ENCODE assay signal across 12 cellular contexts in the genomic region with DNA sequence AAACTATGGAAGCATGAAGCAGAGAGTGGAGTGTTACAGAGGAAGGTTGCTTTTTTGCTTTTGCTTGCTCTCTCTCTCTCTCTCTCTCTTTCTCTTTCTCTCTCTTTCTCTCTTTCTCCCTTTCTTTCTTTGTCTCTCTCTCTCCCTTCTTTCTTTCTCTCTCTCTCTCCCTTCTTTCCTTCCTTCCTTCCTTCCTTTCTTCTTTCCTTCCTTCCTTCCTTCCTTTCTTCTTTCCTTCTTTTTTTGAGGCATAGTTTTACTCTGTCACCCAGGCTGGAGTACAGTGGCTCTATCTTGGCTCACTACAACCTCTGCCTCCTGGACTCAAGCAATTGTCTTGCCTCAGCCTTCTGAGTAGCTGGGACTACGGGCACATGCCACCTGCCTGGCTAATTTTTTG. TPM values are rescaled to one million over a fixed set of nuclear protein-coding genes. Genes with fewer than 3 reads are reported as not detected.
DNase-seq lines count a peak whose midpoint lies in the region; ATAC-seq, FAIRE-seq and TF ChIP-seq lines count a peak whose summit lies in the region.
"Had no signal": no experiment of that assay in that cellular context is flagged by ENCODE, and none has a peak within 500 bp of the region (broad histone marks: within the 10 kb centered on the region; RNA-seq: fewer than 3 reads in every experiment).

No MANE protein-coding gene starts in this region.

- H2AK5ac ChIP-seq in mesendoderm (ENCODE audit: low read length): no peak overlapping the region

- H3K27ac ChIP-seq in CD4-positive, alpha-beta T cell (ENCODE audit: low read depth, low read length): peak overlapping the region; percentile 90
- no peak overlapping the region for H3K27ac ChIP-seq in mesendoderm (ENCODE audit: low read depth, low read length)

- FAIRE-seq in GM19239 (lab: Jason Lieb, UNC): peak; percentile 68

- no peak overlapping the region for H3K56ac ChIP-seq in mesendoderm (ENCODE audit: low read length)

- H3K4me1 ChIP-seq in mesendoderm (ENCODE audit: control insufficient read depth, low read depth, low read length): no peaks in the 10 kb centered on the region

- POLR2A ChIA-PET in CD4-positive, alpha-beta T cell (lab: Charles Lee): interaction anchor here (1.0 to 1.6 kb wide), 6 partner anchors 8 to 184 kb away, joined by 3 to 12 read pairs (median 4); a partner anchor contains a TSS

- H3K4me3 Mint-ChIP-seq in CD4-positive, alpha-beta T cell: peak overlapping the region; percentile 88
- peak overlapping the region; percentile 76 for H3K4me3 Mint-ChIP-seq in activated naive CD8-positive, alpha-beta T cell treated with anti-CD3 and anti-CD28 coated beads for 36 hours
- H3K4me3 Mint-ChIP-seq in nephron progenitor cell: no peak overlapping the region

- H3K9ac ChIP-seq in mesendoderm (ENCODE audit: low read length): no peak overlapping the region

- H3K4me1 Mint-ChIP-seq in CD4-positive, alpha-beta T cell (ENCODE audit: low read depth): peaks cover 91% of the 10 kb centered on the region
- H3K4me1 Mint-ChIP-seq in activated naive CD8-positive, alpha-beta T cell treated with anti-CD3 and anti-CD28 coated beads for 36 hours: peaks cover 81% of the 10 kb centered on the region
- H3K4me1 Mint-ChIP-seq in nephron progenitor cell: peaks cover 24% of the 10 kb centered on the region

- WGBS in mesendoderm (ENCODE audit: extremely low coverage, insufficient coverage, low lambda C conversion rate): no CpG with 5 or more reads among the region's 1 CpG

- no peak overlapping the region for H3K18ac ChIP-seq in mesendoderm (ENCODE audit: low read length)

- H3K36me3 ChIP-seq in mesendoderm (ENCODE audit: control insufficient read depth, insufficient read depth, low read length): no peaks in the 10 kb centered on the region

- H3K79me2 ChIP-seq in mesendoderm (ENCODE audit: control insufficient read depth, insufficient read depth, low read length): no peaks in the 10 kb centered on the region

- CTCF ChIA-PET in CD4-positive, alpha-beta T cell (lab: Charles Lee): interaction anchor here (0.6 to 1.3 kb wide), 3 partner anchors 14 to 184 kb away, joined by 3 to 5 read pairs (median 3); no protein-coding TSS in a partner anchor

- TF ChIP-seq CTCF in CD4-positive, alpha-beta T cell (IDR thresholded peaks at IDR 0.05): no peak
- no peak for TF ChIP-seq CTCF in nephron progenitor cell (IDR thresholded peaks at IDR 0.05)

- peak overlapping the region; percentile 94 for H3K27ac Mint-ChIP-seq in CD4-positive, alpha-beta T cell
- peak overlapping the region; percentile 93 for H3K27ac Mint-ChIP-seq in activated naive CD8-positive, alpha-beta T cell treated with anti-CD3 and anti-CD28 coated beads for 36 hours
- peak overlapping the region; percentile 74 for H3K27ac Mint-ChIP-seq in nephron progenitor cell

- no peak overlapping the region for H2BK120ac ChIP-seq in mesendoderm (ENCODE audit: low read depth, low read length)

- no peak overlapping the region for H2BK15ac ChIP-seq in mesendoderm (replicated peaks; ENCODE audit: low read depth)

- H3K4me3 ChIP-seq in mesendoderm (ENCODE audit: low read length): no peak overlapping the region

- no peak overlapping the region for H3K23ac ChIP-seq in mesendoderm (ENCODE audit: low read length)

- no peak overlapping the region for H4K8ac ChIP-seq in mesendoderm (ENCODE audit: low read depth, low read length)

- no peak overlapping the region for H3K4me2 ChIP-seq in mesendoderm (ENCODE audit: low read length)

- H3K4ac ChIP-seq in mesendoderm (ENCODE audit: low read depth, low read length): no peak overlapping the region

- no peak overlapping the region for H2BK5ac ChIP-seq in mesendoderm (ENCODE audit: low read length)

- DNase-seq in CD4-positive, alpha-beta T cell: no peak
- DNase-seq in GM19239 (ENCODE audit: insufficient read length, low spot score) (no peak), nephron progenitor cell (no peak), dermis blood vessel endothelial cell (no peak), mesendoderm (no peak), NCI-H2171 (lab: John Stamatoyannopoulos, UW) (no peak)
- DNase-seq in activated naive CD8-positive, alpha-beta T cell treated with anti-CD3 and anti-CD28 coated beads for 36 hours: no peak
- DNase-seq: activated CD4-positive, CD25-positive, alpha-beta regulatory T cell; amygdala; NCI-H446 treated with DMSO at 0.1 percent for 48 hours; SHP77 had no signal

- H3K27me3 ChIP-seq in CD4-positive, alpha-beta T cell (ENCODE audit: control insufficient read depth, insufficient read depth, low read length): no peaks in the 10 kb centered on the region
- no peaks in the 10 kb centered on the region for H3K27me3 ChIP-seq in mesendoderm (ENCODE audit: insufficient read depth, low read length, poor library complexity)

- peaks cover 94% of the 10 kb centered on the region for H3K36me3 Mint-ChIP-seq in CD4-positive, alpha-beta T cell (ENCODE audit: low read depth)
- H3K36me3 Mint-ChIP-seq in activated naive CD8-positive, alpha-beta T cell treated with anti-CD3 and anti-CD28 coated beads for 36 hours: peaks cover 56% of the 10 kb centered on the region
- H3K36me3 Mint-ChIP-seq in nephron progenitor cell (ENCODE audit: low read depth): no peaks in the 10 kb centered on the region

- H3K9me3 Mint-ChIP-seq in CD4-positive, alpha-beta T cell: no peaks in the 10 kb centered on the region
- no peaks in the 10 kb centered on the region for H3K9me3 Mint-ChIP-seq in activated naive CD8-positive, alpha-beta T cell treated with anti-CD3 and anti-CD28 coated beads for 36 hours
- no peaks in the 10 kb centered on the region for H3K9me3 Mint-ChIP-seq in nephron progenitor cell

- no peak overlapping the region for H4K5ac ChIP-seq in mesendoderm (ENCODE audit: low read length)

- ATAC-seq in CD4-positive, alpha-beta T cell (ENCODE audit: poor library complexity): no peak
- ATAC-seq in GM18498 (IDR thresholded peaks at IDR 0.05; ENCODE audit: unreplicated experiment): no peak

- no peaks in the 10 kb centered on the region for H3K79me1 ChIP-seq in mesendoderm (ENCODE audit: low read length)

- intact Hi-C loops in CD4-positive, alpha-beta T cell (cut with DNase I, micrococcal nuclease): loop anchor here in 1 of 2 experiments (10.0 kb wide), 1 partner anchor 569 kb away; no protein-coding TSS in a partner anchor

- H3K9me3 ChIP-seq in CD4-positive, alpha-beta T cell (ENCODE audit: control insufficient read depth, low read length): no peaks in the 10 kb centered on the region

- no peaks in the 10 kb centered on the region for H3K27me3 Mint-ChIP-seq in CD4-positive, alpha-beta T cell
- H3K27me3 Mint-ChIP-seq in activated naive CD8-positive, alpha-beta T cell treated with anti-CD3 and anti-CD28 coated beads for 36 hours: no peaks in the 10 kb centered on the region
- peaks cover 5% of the 10 kb centered on the region for H3K27me3 Mint-ChIP-seq in nephron progenitor cell (ENCODE audit: low read depth, poor library complexity)

RNA-seq across cellular contexts. Expression of a gene that starts 7.6 kb away (rescaled TPM):
- total RNA-seq in CD4-positive, alpha-beta T cell: 100 to 1,000 TPM; 872 to 942 TPM
- total RNA-seq in activated naive CD8-positive, alpha-beta T cell treated with anti-CD3 and anti-CD28 coated beads for 36 hours: 100 to 1,000 TPM; 652 to 665 TPM
- total RNA-seq in dermis blood vessel endothelial cell: 117 and 168 TPM in 2 replicates
- 9.5 TPM for polyA plus RNA-seq in mesendoderm (2013, experiment 1 of 2)
- 9.5 TPM for polyA plus RNA-seq in mesendoderm (2013, experiment 2 of 2)

RNA-seq across cellular contexts. Expression of a gene that starts 15.4 kb away (rescaled TPM):
- total RNA-seq in CD4-positive, alpha-beta T cell: 10 to 100 TPM; 16.2 to 17.1 TPM
- total RNA-seq in activated naive CD8-positive, alpha-beta T cell treated with anti-CD3 and anti-CD28 coated beads for 36 hours: 1 to 10 TPM; 1.3 to 1.6 TPM
- total RNA-seq in dermis blood vessel endothelial cell: 0.14 TPM in 1 of 2 replicates, not detected in the other
- 0.24 TPM for polyA plus RNA-seq in mesendoderm (2013, experiment 1 of 2)
- polyA plus RNA-seq in mesendoderm (2013, experiment 2 of 2): 0.14 TPM

RNA-seq across cellular contexts. Expression of a gene that starts 19.1 kb away (rescaled TPM):
- not detected for total RNA-seq in CD4-positive, alpha-beta T cell
- total RNA-seq in activated naive CD8-positive, alpha-beta T cell treated with anti-CD3 and anti-CD28 coated beads for 36 hours: not detected
- total RNA-seq in dermis blood vessel endothelial cell: not detected in 2 replicates
- not detected for polyA plus RNA-seq in mesendoderm (2013, experiment 1 of 2)
- polyA plus RNA-seq in mesendoderm (2013, experiment 2 of 2): not detected

Comparison
In these comparisons a context has a peak if more than half of its experiments do, and no peak if none do; other contexts are left out.
1. RNA of a gene that starts 15.4 kb away (total RNA-seq): 16.2 to 17.1 TPM in CD4-positive, alpha-beta T cell; 1.3 to 1.6 TPM in activated naive CD8-positive, alpha-beta T cell treated with anti-CD3 and anti-CD28 coated beads for 36 hours and 0.14 TPM in dermis blood vessel endothelial cell; every median in the first group is over 4 times any median in the second.
2. Peak in every context shown above with its lines, with median percentiles within 50 percentile points of each other: H3K27ac Mint-ChIP-seq.